ENCODE assay signal across 26 cellular contexts in genomic region chr5:59424515-59424914, GRCh38.
"Had no signal": no experiment of that assay in that cellular context is flagged by ENCODE, and none has a peak within 500 bp of the region (broad histone marks: within the 10 kb centered on the region; RNA-seq: fewer than 3 reads in every experiment).

No MANE protein-coding gene starts in this region.

- H3K36me3 ChIP-seq: brain microvascular endothelial cell, gastrocnemius medialis, heart left ventricle had no signal

- DNase-seq: activated CD4-positive, alpha-beta memory T cell treated with anti-CD3 and anti-CD28 coated beads, Interleukin-2, amount 10 ng/mL, durations not matched to agents 7 days and 5 days; activated CD4-positive, alpha-beta T cell treated with anti-CD3 and anti-CD28 coated beads for 1 hour; activated CD4-positive, alpha-beta T cell treated with anti-CD3 and anti-CD28 coated beads for 4 hours; activated CD4-positive, alpha-beta T cell treated with anti-CD3 and anti-CD28 coated beads, Interleukin-2, amount 10 ng/mL, durations not matched to agents 7 days and 5 days; activated CD4-positive, alpha-beta T cell treated with anti-CD3 and anti-CD28 coated beads, Interleukin-2, amount 50 U/mL, for 4 hours; activated CD8-positive, alpha-beta memory T cell treated with anti-CD3 and anti-CD28 coated beads, Interleukin-2, amount 50 U/mL, for 48 hours; activated gamma-delta T cell; activated naive CD4-positive, alpha-beta T cell; activated naive CD4-positive, alpha-beta T cell treated with anti-CD3 and anti-CD28 coated beads, Interleukin-2, amount 10 ng/mL, durations not matched to agents 7 days and 5 days; activated naive CD8-positive, alpha-beta T cell treated with anti-CD3 and anti-CD28 coated beads, Interleukin-2, amount 10 ng/mL, durations not matched to agents 7 days and 5 days; activated T-cell treated with anti-CD3 and anti-CD28 coated beads for 4 hours; activated T-cell treated with anti-CD3 and anti-CD28 coated beads, Interleukin-2, amount 50 U/mL, for 24 hours; activated T-cell treated with anti-CD3 and anti-CD28 coated beads, Interleukin-2, amount 50 U/mL, for 72 hours; brain microvascular endothelial cell; dorsolateral prefrontal cortex; effector memory CD4-positive, alpha-beta T cell; endodermal cell; foreskin keratinocyte; gastrocnemius medialis; glutamatergic neuron; heart left ventricle; T-helper 2 cell had no signal

- H3K27me3 ChIP-seq: brain microvascular endothelial cell, dorsolateral prefrontal cortex, foreskin keratinocyte, gastrocnemius medialis, heart left ventricle had no signal

- ATAC-seq: activated naive CD4-positive, alpha-beta T cell treated with anti-CD3 and anti-CD28 coated beads, Interleukin-2, amount 50 U/mL, for 72 hours; activated T-cell treated with anti-CD3 and anti-CD28 coated beads, Interleukin-2, amount 50 U/mL, for 72 hours; esophagus mucosa; foreskin keratinocyte; gastrocnemius medialis; heart left ventricle; WTC11 had no signal

- H3K4me3 ChIP-seq: coronary artery, dorsolateral prefrontal cortex, gastrocnemius medialis, heart left ventricle had no signal

- H3K9me3 ChIP-seq: gastrocnemius medialis, heart left ventricle had no signal

- H3K27ac ChIP-seq: brain microvascular endothelial cell, coronary artery, dorsolateral prefrontal cortex, foreskin keratinocyte, heart left ventricle had no signal

- H3K4me1 ChIP-seq: heart left ventricle had no signal
